8 cellular contexts compared by ENCODE assay signal in the genomic region with DNA sequence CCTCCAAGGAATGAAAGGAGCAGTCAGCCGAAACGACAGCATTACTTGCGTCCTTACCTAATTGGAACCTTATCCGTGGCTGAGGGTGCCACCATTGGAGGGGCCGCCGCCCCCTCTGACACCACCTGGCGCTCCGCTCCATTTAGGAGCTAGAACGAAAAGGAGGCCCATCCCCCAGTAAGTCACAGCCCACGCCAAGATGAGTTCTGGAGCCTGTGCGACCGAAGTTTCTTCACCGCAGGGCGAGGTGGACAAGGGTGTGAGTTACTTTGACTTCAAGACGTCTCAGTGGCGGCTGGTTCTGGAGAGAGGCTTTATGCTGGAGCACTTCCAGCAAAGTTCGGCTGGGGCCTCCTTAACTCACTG. TPM values are rescaled to one million over a fixed set of nuclear protein-coding genes. Genes with fewer than 3 reads are reported as not detected.
DNase-seq lines count a peak whose midpoint lies in the region; ATAC-seq and TF ChIP-seq lines count a peak whose summit lies in the region.

No MANE protein-coding gene starts in this region.

- DNase-seq in GM10248 (ENCODE audit: extremely low spot score) (peak; percentile 56), LNCaP clone FGC (ENCODE audit: low read depth) (no peak), epithelial cell of proximal tubule (ENCODE audit: low read depth) (no peak), NCI-H774 (lab: John Stamatoyannopoulos, UW) (no peak)
- DNase-seq in activated CD8-positive, alpha-beta memory T cell treated with anti-CD3 and anti-CD28 coated beads, Interleukin-2, amount 50 U/mL, for 4 hours: peak; percentile 62
- DNase-seq in stimulated activated naive CD8-positive, alpha-beta T cell treated with anti-CD3 and anti-CD28 coated beads, Interleukin-15, amount 100 ng/mL, for 72 hours: peak in 1 of 2 donors; percentile 67

- no peaks in the 10 kb centered on the region for H3K9me3 Mint-ChIP-seq in stimulated activated naive CD8-positive, alpha-beta T cell treated with anti-CD3 and anti-CD28 coated beads, Interleukin-15, amount 100 ng/mL, for 72 hours

- TF ChIP-seq CTCF in GM10248 (IDR thresholded peaks at IDR 0.05; ENCODE audit: control extremely low read depth, extremely low read depth, low read depth, missing control alignments) (no peak), LNCaP clone FGC (IDR thresholded peaks at IDR 0.05; ENCODE audit: control insufficient read depth, extremely low read depth, insufficient read depth) (no peak), epithelial cell of proximal tubule (conservative IDR thresholded peaks at IDR 0.05; ENCODE audit: low read depth, low read length) (no peak)

- peak overlapping the region; percentile 98 to 99 for H3K27ac Mint-ChIP-seq in stimulated activated naive CD8-positive, alpha-beta T cell treated with anti-CD3 and anti-CD28 coated beads, Interleukin-15, amount 100 ng/mL, for 72 hours

- H3K4me1 Mint-ChIP-seq in stimulated activated naive CD8-positive, alpha-beta T cell treated with anti-CD3 and anti-CD28 coated beads, Interleukin-15, amount 100 ng/mL, for 72 hours: peaks cover 64% of the 10 kb centered on the region

- H3K27me3 Mint-ChIP-seq in stimulated activated naive CD8-positive, alpha-beta T cell treated with anti-CD3 and anti-CD28 coated beads, Interleukin-15, amount 100 ng/mL, for 72 hours: no peaks in the 10 kb centered on the region

- H3K27me3 ChIP-seq in muscle layer of duodenum (ENCODE audit: low read depth, low read length): no peaks in the 10 kb centered on the region

- peaks cover 0 to 3% of the 10 kb centered on the region in 2 donors for H3K36me3 ChIP-seq in muscle layer of duodenum (ENCODE audit: control insufficient read depth in 1 of 2, insufficient read depth in 2 of 2, low read length in 2 of 2)

- CTCF ChIA-PET in GM10248 (lab: Yijun Ruan, JAX): interaction anchor here (1.1 to 1.2 kb wide), 3 partner anchors 9 to 212 kb away, joined by 3 to 4 read pairs (median 3); no protein-coding TSS in a partner anchor

- H3K9me3 ChIP-seq in muscle layer of duodenum (ENCODE audit: control insufficient read depth in 1 of 2, low read length in 2 of 2): no peaks in the 10 kb centered on the region

- H3K4me3 Mint-ChIP-seq in stimulated activated naive CD8-positive, alpha-beta T cell treated with anti-CD3 and anti-CD28 coated beads, Interleukin-15, amount 100 ng/mL, for 72 hours: peak overlapping the region; percentile 97 to 99

- H3K4me3 ChIP-seq in LNCaP clone FGC (ENCODE audit: low read depth, low read length): peak overlapping the region; percentile 90
- peak overlapping the region; percentile 64 for H3K4me3 ChIP-seq in epithelial cell of proximal tubule (ENCODE audit: low read depth, low read length)
- H3K4me3 ChIP-seq in muscle layer of duodenum (ENCODE audit: low read depth in 1 of 2, low read length in 2 of 2): peak overlapping the region; percentile 92 to 98

- peak overlapping the region; percentile 99 for H3K27ac ChIP-seq in muscle layer of duodenum (ENCODE audit: low read length)

- ATAC-seq in GM21825 (IDR thresholded peaks at IDR 0.05; ENCODE audit: unreplicated experiment): peak; percentile 14
- peak; percentile 49 for ATAC-seq in stimulated activated naive CD8-positive, alpha-beta T cell treated with anti-CD3 and anti-CD28 coated beads, Interleukin-15, amount 100 ng/mL, for 72 hours

- POLR2A ChIA-PET in GM10248 (lab: Yijun Ruan, JAX): interaction anchor here (0.6 to 1.5 kb wide), 4 partner anchors 39 to 174 kb away, joined by 3 to 5 read pairs (median 4); a partner anchor contains a TSS

- H3K4me1 ChIP-seq in muscle layer of duodenum (ENCODE audit: control insufficient read depth in 1 of 2, insufficient read depth in 2 of 2, low read length in 2 of 2): peaks cover 13 to 35% of the 10 kb centered on the region in 2 donors

RNA-seq across cellular contexts. Expression of a gene that starts 0.7 kb away (rescaled TPM):
- total RNA-seq in epithelial cell of proximal tubule: 19.5 and 22.5 TPM in 2 replicates

Comparison
In these comparisons a context has a peak if more than half of its experiments do, and no peak if none do; other contexts are left out.
1. DNase-seq: peak in GM10248 (single experiment) and activated CD8-positive, alpha-beta memory T cell treated with anti-CD3 and anti-CD28 coated beads, Interleukin-2, amount 50 U/mL, for 4 hours (single experiment); none in LNCaP clone FGC (single experiment), epithelial cell of proximal tubule (single experiment) and NCI-H774 (single experiment).
2. Peak in every context shown above with its lines, with median percentiles within 50 percentile points of each other: H3K4me3 ChIP-seq.